27 cellular contexts compared by ENCODE assay signal in the genomic region with DNA sequence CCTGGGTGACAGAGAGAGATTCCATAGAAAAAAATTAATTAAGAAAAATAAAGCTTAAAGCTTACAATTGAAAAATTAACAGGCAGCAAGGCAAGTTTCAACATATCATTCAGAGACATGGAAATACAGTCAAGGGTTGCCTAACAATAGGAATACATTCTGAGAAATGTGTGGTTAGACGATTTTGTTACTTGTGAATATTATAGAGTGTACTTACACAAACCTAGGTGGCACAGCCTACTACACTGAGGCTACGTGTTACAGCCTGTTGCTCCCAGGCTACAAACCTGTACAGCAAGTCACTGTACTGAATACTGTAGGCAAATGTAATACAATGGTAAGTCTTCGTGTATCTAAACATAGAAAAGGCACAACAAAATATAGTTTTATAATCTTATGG. TPM values are rescaled to one million over a fixed set of nuclear protein-coding genes. Genes with fewer than 3 reads are reported as not detected.
"Had no signal": no experiment of that assay in that cellular context is flagged by ENCODE, and none has a peak within 500 bp of the region (broad histone marks: within the 10 kb centered on the region; RNA-seq: fewer than 3 reads in every experiment).

No MANE protein-coding gene starts in this region.

- H3K4me3 ChIP-seq: pancreas, psoas muscle, right lobe of liver, sigmoid colon, stomach, thoracic aorta, thyroid gland, tibial nerve, upper lobe of left lung, vagina had no signal

- H3K9me3 ChIP-seq: neutrophil, pancreas, psoas muscle, right lobe of liver, stomach, thoracic aorta, thyroid gland, tibial nerve, upper lobe of left lung, vagina had no signal

- H3K4me1 ChIP-seq: pancreas, right lobe of liver had no signal

- H3K4me1 Mint-ChIP-seq: stimulated activated effector memory CD8-positive, alpha-beta T cell treated with anti-CD3 and anti-CD28 coated beads, Interleukin-12 subunit alpha, Interleukin-12 subunit beta, amount 100 ng/mL, for 72 hours; stimulated activated naive B cell treated with anti-CD40 and anti-IgM and Interleukin-4, amounts not matched to agents 10 μg/mL and 1 μg/mL and 100 μg/mL, for 72 hours had no signal

- H3K27me3 ChIP-seq: pancreas, right lobe of liver, sigmoid colon, thyroid gland, tibial nerve, upper lobe of left lung, vagina had no signal

- H3K36me3 ChIP-seq: neutrophil, pancreas, right lobe of liver, sigmoid colon, stomach, thoracic aorta, thyroid gland, tibial nerve, upper lobe of left lung, vagina had no signal

- H3K9me3 Mint-ChIP-seq: natural killer cell treated with Interleukin-12 subunit alpha and Interleukin-12 subunit beta and Interleukin-15 and Interleukin-18, amount 100 ng/mL, for 72 hours; neural crest cell; stimulated activated effector memory CD8-positive, alpha-beta T cell treated with anti-CD3 and anti-CD28 coated beads, Interleukin-12 subunit alpha, Interleukin-12 subunit beta, amount 100 ng/mL, for 72 hours; stimulated activated naive B cell treated with anti-CD40 and anti-IgM and Interleukin-4, amounts not matched to agents 10 μg/mL and 1 μg/mL and 100 μg/mL, for 72 hours; stimulated activated naive CD8-positive, alpha-beta T cell treated with anti-CD3 and anti-CD28 coated beads, Interleukin-15, Interleukin-2, amounts not matched to agents 100 ng/mL and 50 ng/mL, for 24 hours had no signal

- DNase-seq: nephron progenitor cell; nucleus accumbens; pancreas; psoas muscle; right cardiac atrium; right lobe of liver; sigmoid colon; small intestine; stimulated activated CD4-positive, alpha-beta T cell treated with anti-CD3 and anti-CD28 coated beads, Interleukin-15, amount 100 ng/mL, for 24 hours; stimulated activated CD4-positive, alpha-beta T cell treated with anti-CD3 and anti-CD28 coated beads, Interleukin-2, amount 100 ng/mL, for 24 hours; stimulated activated CD4-positive, alpha-beta T cell treated with anti-CD3 and anti-CD28 coated beads, Interleukin-2, amount 100 ng/mL, for 48 hours; stimulated activated CD4-positive, alpha-beta T cell treated with anti-CD3 and anti-CD28 coated beads, Interleukin-4, amount 100 ng/mL, for 24 hours; stimulated activated naive B cell treated with anti-CD40 and anti-IgM and Interleukin-4, amounts not matched to agents 10 μg/mL and 1 μg/mL and 100 μg/mL, for 72 hours; stimulated activated naive CD4-positive, alpha-beta T cell treated with Interleukin-2 at 50 U/mL for 16 hours; stomach; thyroid gland; trophoblast cell; upper lobe of left lung had no signal

- H3K27ac Mint-ChIP-seq: natural killer cell treated with Interleukin-12 subunit alpha and Interleukin-12 subunit beta and Interleukin-15 and Interleukin-18, amount 100 ng/mL, for 72 hours; nephron progenitor cell; progenitor cell of endocrine pancreas; stimulated activated effector memory CD8-positive, alpha-beta T cell treated with anti-CD3 and anti-CD28 coated beads, Interleukin-12 subunit alpha, Interleukin-12 subunit beta, amount 100 ng/mL, for 72 hours; stimulated activated naive B cell treated with anti-CD40 and anti-IgM and Interleukin-4, amounts not matched to agents 10 μg/mL and 1 μg/mL and 100 μg/mL, for 72 hours; stimulated activated naive CD8-positive, alpha-beta T cell treated with anti-CD3 and anti-CD28 coated beads, Interleukin-15, Interleukin-2, amounts not matched to agents 100 ng/mL and 50 ng/mL, for 24 hours had no signal

- H3K36me3 Mint-ChIP-seq: stimulated activated effector memory CD8-positive, alpha-beta T cell treated with anti-CD3 and anti-CD28 coated beads, Interleukin-12 subunit alpha, Interleukin-12 subunit beta, amount 100 ng/mL, for 72 hours; stimulated activated naive B cell treated with anti-CD40 and anti-IgM and Interleukin-4, amounts not matched to agents 10 μg/mL and 1 μg/mL and 100 μg/mL, for 72 hours had no signal

- H3K4me3 Mint-ChIP-seq: natural killer cell treated with Interleukin-12 subunit alpha and Interleukin-12 subunit beta and Interleukin-15 and Interleukin-18, amount 100 ng/mL, for 72 hours; nephron progenitor cell; neural crest cell; stimulated activated effector memory CD8-positive, alpha-beta T cell treated with anti-CD3 and anti-CD28 coated beads, Interleukin-12 subunit alpha, Interleukin-12 subunit beta, amount 100 ng/mL, for 72 hours; stimulated activated naive B cell treated with anti-CD40 and anti-IgM and Interleukin-4, amounts not matched to agents 10 μg/mL and 1 μg/mL and 100 μg/mL, for 72 hours; stimulated activated naive CD8-positive, alpha-beta T cell treated with anti-CD3 and anti-CD28 coated beads, Interleukin-15, Interleukin-2, amounts not matched to agents 100 ng/mL and 50 ng/mL, for 24 hours had no signal

- H3K27ac ChIP-seq: neutrophil, pancreas, psoas muscle, right lobe of liver, sigmoid colon, stomach, thoracic aorta, thyroid gland, tibial nerve, upper lobe of left lung, vagina had no signal

- ATAC-seq: natural killer cell treated with Interleukin-12 subunit alpha and Interleukin-12 subunit beta and Interleukin-15 and Interleukin-18, amount 100 ng/mL, for 72 hours; pancreas; psoas muscle; right cardiac atrium; right lobe of liver; stimulated activated effector memory CD8-positive, alpha-beta T cell treated with anti-CD3 and anti-CD28 coated beads, Interleukin-12 subunit alpha, Interleukin-12 subunit beta, amount 100 ng/mL, for 72 hours; stimulated activated naive B cell treated with anti-CD40 and anti-IgM and Interleukin-4, amounts not matched to agents 10 μg/mL and 1 μg/mL and 100 μg/mL, for 72 hours had no signal

RNA-seq across cellular contexts. Expression of a gene that starts 27.7 kb away (rescaled TPM):
- total RNA-seq: natural killer cell treated with Interleukin-12 subunit alpha and Interleukin-12 subunit beta and Interleukin-15 and Interleukin-18, amount 100 ng/mL, for 72 hours had no signal
